In genomic region chr15:37112171-37112570, GRCh38 we compare ENCODE assay signal across 23 cellular contexts. TPM values are rescaled to one million over a fixed set of nuclear protein-coding genes. Genes with fewer than 3 reads are reported as not detected.
A peak's percentile ranks its signal among the peaks of the same experiment; 100 is the strongest.
DNase-seq lines count a peak whose midpoint lies in the region; ATAC-seq, FAIRE-seq and TF ChIP-seq lines count a peak whose summit lies in the region.
"Had no signal": no experiment of that assay in that cellular context is flagged by ENCODE, and none has a peak within 500 bp of the region (broad histone marks: within the 10 kb centered on the region; RNA-seq: fewer than 3 reads in every experiment).

No MANE protein-coding gene starts in this region.

- H3K4me3 ChIP-seq in adrenal gland (no peak overlapping the region), prostate gland (no peak overlapping the region)
- H3K4me3 ChIP-seq: spleen, vagina had no signal

- TF ChIP-seq POLR2A in adrenal gland (IDR thresholded peaks at IDR 0.05) (no peak), prostate gland (IDR thresholded peaks at IDR 0.05) (no peak)

- intact Hi-C loops in adrenal gland (cut with DNase I) = no loop called here
- intact Hi-C loops in prostate gland (cut with DNase I) = loop anchor here (5.0 kb wide), 1 partner anchor 1600 kb away; no protein-coding TSS in a partner anchor

- H3K4ac ChIP-seq in H9 (ENCODE audit: low read depth, low read length) = no peak overlapping the region

- H4K91ac ChIP-seq in H9 (ENCODE audit: insufficient read length, low read depth, low read length) = no peak overlapping the region

- no peak overlapping the region for H2AK5ac ChIP-seq in H9 (ENCODE audit: insufficient read length, low read length)

- H3K79me2 ChIP-seq in H9 (ENCODE audit: insufficient read depth, low read length) = no peaks in the 10 kb centered on the region

- peaks cover 14% of the 10 kb centered on the region for H3K23me2 ChIP-seq in H9 (ENCODE audit: insufficient read length, low read depth, low read length, poor library complexity, severe bottlenecking)

- no peak overlapping the region for H3K27ac ChIP-seq in H9 (ENCODE audit: insufficient read length, low read depth, low read length)
- peak overlapping the region; percentile 30 to 98 (median 89) for H3K27ac ChIP-seq in adrenal gland
- no peak overlapping the region for H3K27ac ChIP-seq in foreskin keratinocyte
- peak overlapping the region; percentile 87 to 92 for H3K27ac ChIP-seq in prostate gland
- H3K27ac ChIP-seq: ovary, spleen had no signal

- H4K5ac ChIP-seq in H9 (ENCODE audit: insufficient read length, low read depth, low read length) = no peak overlapping the region

- H3K9me3 Mint-ChIP-seq in H9 = peaks cover 0 to 3% of the 10 kb centered on the region in 2 experiments; a peak in 2 of 5 replicates

- peak overlapping the region; percentile 16 to 43; a peak in 2 of 5 replicates for H3K4me3 Mint-ChIP-seq in H9
- H3K4me3 Mint-ChIP-seq: stimulated activated naive B cell treated with anti-CD40 and anti-IgM and Interleukin-4, amounts not matched to agents 10 μg/mL and 1 μg/mL and 100 μg/mL, for 72 hours had no signal

- H2BK20ac ChIP-seq in H9 (ENCODE audit: low read depth, low read length, poor library complexity, severe bottlenecking) = no peak overlapping the region

- no CpG with 5 or more reads among the region's 4 CpGs for WGBS in H9 (ENCODE audit: extremely low coverage, insufficient read length, low lambda C conversion rate)
- 19 to 30% (median 24%) methylated on average over 4 of the region's 4 CpGs for WGBS in adrenal gland, 4 donors
- WGBS in prostate gland = 15% methylated on average over 4 of the region's 4 CpGs

- no peak overlapping the region for H2BK5ac ChIP-seq in H9 (ENCODE audit: insufficient read length, low read length)

- H3T11ph ChIP-seq in H9 (ENCODE audit: low read length) = no peak overlapping the region

- peaks cover 91% of the 10 kb centered on the region for H3K27me3 Mint-ChIP-seq in H9 (ENCODE audit: low read depth)

- no peak overlapping the region for H4K8ac ChIP-seq in H9 (replicated peaks; ENCODE audit: insufficient read length, low read depth, low read length)

- ATAC-seq in foreskin keratinocyte (peak; percentile 16), HG03469 (IDR thresholded peaks at IDR 0.05; ENCODE audit: unreplicated experiment) (no peak), HG03442 (IDR thresholded peaks at IDR 0.05; ENCODE audit: unreplicated experiment) (no peak)
- ATAC-seq: Right ventricle myocardium inferior; stimulated activated naive B cell treated with anti-CD40 and anti-IgM and Interleukin-4, amounts not matched to agents 10 μg/mL and 1 μg/mL and 100 μg/mL, for 72 hours had no signal

- no peak overlapping the region for H2AFZ ChIP-seq in H9 (ENCODE audit: low read length)

- H2BK120ac ChIP-seq in H9 (ENCODE audit: low read depth, low read length, poor library complexity, severe bottlenecking) = no peak overlapping the region

- H3K27me3 ChIP-seq in H9 (ENCODE audit: insufficient read depth, low read length) = peaks cover 51% of the 10 kb centered on the region; the same call in 1 of the 2 replicates
- no peaks in the 10 kb centered on the region for H3K27me3 ChIP-seq in adrenal gland
- peaks cover 58% of the 10 kb centered on the region for H3K27me3 ChIP-seq in foreskin keratinocyte
- no peaks in the 10 kb centered on the region for H3K27me3 ChIP-seq in prostate gland (replicated peaks; ENCODE audit: insufficient read depth)
- H3K27me3 ChIP-seq: ovary, vagina had no signal

- no peaks in the 10 kb centered on the region for H3K79me1 ChIP-seq in H9 (ENCODE audit: insufficient read depth, low read depth, low read length, poor library complexity, severe bottlenecking)

- H3K36me3 Mint-ChIP-seq in H9 (ENCODE audit: insufficient read depth in 1 of 3, low read depth in 3 of 3) = no peaks in the 10 kb centered on the region; a peak in 1 of 7 replicates

- H3K4me1 Mint-ChIP-seq in H9 = peaks cover 47 to 59% of the 10 kb centered on the region in 2 experiments

- H3K9me3 ChIP-seq in H9 (ENCODE audit: control insufficient read depth, low read depth, low read length) (no peaks in the 10 kb centered on the region), adrenal gland (replicated peaks in 1 of 3) (no peaks in the 10 kb centered on the region), prostate gland (no peaks in the 10 kb centered on the region)
- H3K9me3 ChIP-seq: Caco-2, ovary, spleen, vagina had no signal

- H3K36me3 ChIP-seq in adrenal gland (replicated peaks in 1 of 2) (no peaks in the 10 kb centered on the region), prostate gland (no peaks in the 10 kb centered on the region)
- H3K36me3 ChIP-seq: ovary, spleen, vagina had no signal

- no peak overlapping the region for H3K27ac Mint-ChIP-seq in H9
- H3K27ac Mint-ChIP-seq: stimulated activated naive B cell treated with anti-CD40 and anti-IgM and Interleukin-4, amounts not matched to agents 10 μg/mL and 1 μg/mL and 100 μg/mL, for 72 hours had no signal

- FAIRE-seq in frontal cortex (lab: Jason Lieb, UNC) = no peak
- FAIRE-seq: G401.6, GM12891 had no signal

- H2BK15ac ChIP-seq in H9 (ENCODE audit: low read depth, low read length) = no peak overlapping the region

- no peak overlapping the region for H3K9ac ChIP-seq in H9 (ENCODE audit: extremely low read depth, insufficient read length, low read length)

- H3K56ac ChIP-seq in H9 (ENCODE audit: insufficient read length, low read depth, low read length) = no peak overlapping the region

- no peak overlapping the region for H2BK12ac ChIP-seq in H9 (ENCODE audit: insufficient read length, low read depth, low read length)

- H3K23ac ChIP-seq in H9 (ENCODE audit: insufficient read length, low read depth, low read length) = no peak overlapping the region

- no peak overlapping the region for H3K4me2 ChIP-seq in H9 (ENCODE audit: insufficient read depth, insufficient read length, low read length)

- H3K18ac ChIP-seq in H9 (ENCODE audit: insufficient read length, low read depth, low read length) = no peak overlapping the region

- TF ChIP-seq CTCF in H9 (conservative IDR thresholded peaks at IDR 0.05) = no peak
- TF ChIP-seq CTCF in adrenal gland (IDR thresholded peaks at IDR 0.05) = no peak
- no peak for TF ChIP-seq CTCF in foreskin keratinocyte (conservative IDR thresholded peaks at IDR 0.05)
- TF ChIP-seq CTCF in prostate gland (IDR thresholded peaks at IDR 0.05) = no peak

- no peak overlapping the region for H3K14ac ChIP-seq in H9 (ENCODE audit: insufficient read depth, low read length)

- H3K4me1 ChIP-seq in H9 (ENCODE audit: insufficient read depth, low read length) (peaks cover 4% of the 10 kb centered on the region), adrenal gland (replicated peaks in 1 of 2) (peaks cover 4 to 18% of the 10 kb centered on the region in 2 donors), foreskin keratinocyte (peaks cover 6% of the 10 kb centered on the region), prostate gland (replicated peaks) (no peaks in the 10 kb centered on the region)
- H3K4me1 ChIP-seq: Caco-2 had no signal

- peaks cover 2% of the 10 kb centered on the region for H4K20me1 ChIP-seq in H9 (ENCODE audit: control insufficient read depth, insufficient read depth, insufficient read length)

- DNase-seq in H9 = no peak
- peak in 1 of 7 donors; percentile 22 for DNase-seq in adrenal gland
- no peak for DNase-seq in foreskin keratinocyte
- DNase-seq in prostate gland (ENCODE audit: low spot score) = no peak
- DNase-seq in dermis blood vessel endothelial cell = no peak
- no peak for DNase-seq in frontal cortex (ENCODE audit: low spot score in 2 of 2)
- DNase-seq: activated CD4-positive, alpha-beta T cell treated with anti-CD3 and anti-CD28 coated beads for 4 hours; activated naive CD4-positive, alpha-beta T cell treated with anti-CD3 and anti-CD28 coated beads, Interleukin-2, amount 50 U/mL, for 16 hours; Caco-2; central memory CD4-positive, alpha-beta T cell; glutamatergic neuron; midbrain; NCI-H2227 treated with DMSO at 0.1 percent for 48 hours; ovary; spleen; stimulated activated naive B cell treated with anti-CD40 and anti-IgM and Interleukin-4, amounts not matched to agents 10 μg/mL and 1 μg/mL and 100 μg/mL, for 72 hours; T-helper 2 cell had no signal

RNA-seq across cellular contexts. Expression of gene MEIS2, which starts 11.8 kb away (rescaled TPM):
- total RNA-seq in H9 (2021) = 0.35 and 0.50 TPM in 2 replicates
- 100 to 1,000 TPM in 3 of 8 donors, 10 to 100 TPM in 5; 45.0 to 139 (median 76.1) TPM for total RNA-seq in adrenal gland
- 10 to 100 TPM; 36.2 to 75.3 (median 38.4) TPM for polyA plus RNA-seq in adrenal gland
- 12.6 and 14.9 TPM in 2 replicates for total RNA-seq in foreskin keratinocyte
- polyA plus RNA-seq in foreskin keratinocyte = 3.8 and 5.5 TPM in 2 replicates
- total RNA-seq in prostate gland = 10 to 100 TPM; 53.4 to 73.2 TPM
- 12.9 and 13.8 TPM in 2 replicates for total RNA-seq in dermis blood vessel endothelial cell
- total RNA-seq in frontal cortex = 380 TPM

Comparison
In these comparisons a context has a peak if more than half of its experiments do, and no peak if none do; other contexts are left out.
1. H3K27ac ChIP-seq: peak in adrenal gland (5 of 5) and prostate gland (2 of 2); none in H9 (single experiment) and foreskin keratinocyte (single experiment).